ENCODE assay signal across 8 cellular contexts in the genomic region with DNA sequence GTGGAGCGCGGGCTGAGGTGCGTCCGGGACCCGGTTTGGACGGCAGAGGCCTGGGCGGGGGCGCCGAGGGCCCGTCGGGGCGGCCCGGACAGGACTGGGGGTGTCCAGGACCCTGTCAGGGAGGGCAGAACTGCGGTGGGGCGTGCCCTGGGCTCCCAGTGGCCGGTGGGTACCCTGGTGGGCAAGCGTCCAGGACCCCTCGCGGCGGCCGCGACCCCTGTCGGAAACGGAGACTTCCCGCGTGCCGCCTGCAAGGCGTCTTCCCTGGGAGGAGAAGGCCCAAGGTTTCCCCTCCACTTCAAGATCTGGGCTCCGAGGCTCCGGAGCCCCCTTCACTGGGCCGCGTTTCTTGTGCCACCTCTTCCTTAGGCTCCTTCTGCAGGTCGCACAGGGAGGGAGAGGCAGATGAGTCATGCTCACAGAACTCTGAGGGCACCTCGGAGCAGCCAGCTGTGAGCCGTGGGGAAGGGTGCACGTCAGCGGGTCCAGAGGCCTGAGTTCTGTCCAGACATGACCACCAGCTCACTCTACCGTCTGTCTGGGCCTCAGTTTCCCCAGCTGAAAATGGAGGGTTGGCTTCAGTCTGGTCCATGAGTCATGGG. TPM values are rescaled to one million over a fixed set of nuclear protein-coding genes. Genes with fewer than 3 reads are reported as not detected.
DNase-seq lines count a peak whose midpoint lies in the region; ATAC-seq, FAIRE-seq and TF ChIP-seq lines count a peak whose summit lies in the region.

No MANE protein-coding gene starts in this region.

- peak overlapping the region in 1 of 3 donors; percentile 43 for H3K27ac ChIP-seq in right lobe of liver

- TF ChIP-seq POLR2A in GM12892 (IDR thresholded peaks at IDR 0.05; ENCODE audit: low read depth, low read length): no peak
- TF ChIP-seq POLR2A in right lobe of liver (IDR thresholded peaks at IDR 0.05): no peak

- FAIRE-seq in GM12892 (lab: Jason Lieb, UNC) (peak; percentile 57), urothelium cell line (lab: Jason Lieb, UNC) (peak; percentile 77)

- WGBS in right lobe of liver (ENCODE audit: insufficient coverage, low coverage, low lambda C conversion rate, missing lambda C conversion rate): 20% methylated on average over 3 of the region's 38 CpGs

- H3K9me3 ChIP-seq in right lobe of liver: no peaks in the 10 kb centered on the region

- peak; percentile 12 for ATAC-seq in HG02870 (IDR thresholded peaks at IDR 0.05; ENCODE audit: unreplicated experiment)
- ATAC-seq in right lobe of liver: no peak
- ATAC-seq in HG03354 (IDR thresholded peaks at IDR 0.05; ENCODE audit: poor library complexity, severe bottlenecking, unreplicated experiment): no peak

- peak overlapping the region; percentile 29 to 54 (median 40) for H3K4me3 ChIP-seq in right lobe of liver

- H3K27me3 ChIP-seq in right lobe of liver: peaks cover 0 to 16% of the 10 kb centered on the region in 2 donors

- peaks cover 0 to 16% (median 6%) of the 10 kb centered on the region in 4 donors for H3K4me1 ChIP-seq in right lobe of liver

- DNase-seq in GM12892 (ENCODE audit: insufficient read length) (no peak), amniotic epithelial cell (ENCODE audit: low read depth) (peak; percentile 5), right lobe of liver (no peak), urothelium cell line (ENCODE audit: low spot score) (peak; percentile 84), NCI-H345 treated with DMSO at 0.1 percent for 48 hours (lab: John Stamatoyannopoulos, UW; ENCODE audit: unreplicated experiment) (no peak), NCI-H2029 (lab: John Stamatoyannopoulos, UW) (no peak)

- intact Hi-C loops in right lobe of liver (cut with DNase I): no loop called here

- no peaks in the 10 kb centered on the region for H3K36me3 ChIP-seq in right lobe of liver

- no peak for TF ChIP-seq CTCF in right lobe of liver (IDR thresholded peaks at IDR 0.05)

RNA-seq across cellular contexts. Expression of gene ALOX5, which starts 0.5 kb away (rescaled TPM):
- 28.2 TPM for polyA plus RNA-seq in GM12892 (2012; ENCODE audit: missing spikeins)
- 10 to 100 TPM in 2 of 6 experiments, 1 to 10 TPM in 4; 3.1 to 10.9 (median 6.6) TPM for total RNA-seq in right lobe of liver

RNA-seq across cellular contexts. Expression of gene OR13A1, which starts 59.1 kb away (rescaled TPM):
- not detected for polyA plus RNA-seq in GM12892 (2012; ENCODE audit: missing spikeins)
- not detected for total RNA-seq in right lobe of liver

Comparison
In these comparisons a context has a peak if more than half of its experiments do, and no peak if none do; other contexts are left out.
1. DNase-seq: peak in amniotic epithelial cell (single experiment) and urothelium cell line (single experiment); none in GM12892 (single experiment), right lobe of liver (0 of 3), NCI-H345 treated with DMSO at 0.1 percent for 48 hours (single experiment) and NCI-H2029 (single experiment).